ENCODE assay signal across 29 cellular contexts in the genomic region with DNA sequence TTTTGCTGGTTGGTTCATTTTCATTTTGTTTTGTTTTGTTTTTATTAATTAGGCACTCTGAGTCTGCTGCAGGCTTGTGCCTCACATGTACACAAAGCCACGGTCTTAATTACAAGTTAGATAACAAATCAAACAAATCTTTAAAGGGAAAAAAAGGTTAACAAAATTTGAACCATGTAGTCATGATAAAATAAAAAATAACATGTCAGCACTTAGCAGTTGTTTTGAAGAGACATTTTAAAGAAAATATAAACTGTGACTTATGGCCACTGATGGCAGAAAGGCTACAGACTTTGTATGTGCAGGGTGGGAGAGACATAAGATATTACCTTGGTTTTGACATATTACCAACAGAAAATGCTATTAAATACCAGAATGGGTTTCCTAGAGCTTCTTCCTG.
"Had no signal": no experiment of that assay in that cellular context is flagged by ENCODE, and none has a peak within 500 bp of the region (broad histone marks: within the 10 kb centered on the region; RNA-seq: fewer than 3 reads in every experiment).

No MANE protein-coding gene starts in this region.

- H3K4me1 ChIP-seq: SJCRH30 had no signal

- H3K36me3 ChIP-seq: SJCRH30 had no signal

- H3K4me2 ChIP-seq: PC-9 had no signal

- ATAC-seq: Panc1, Right ventricle myocardium inferior, SK-N-SH treated with all-trans-retinoic acid at 6 μM for 48 hours, T-cell had no signal

- H3K27me3 ChIP-seq: SJCRH30 had no signal

- H3K9me3 ChIP-seq: SJCRH30 had no signal

- FAIRE-seq: RCC 7860 had no signal

- H3K27ac ChIP-seq: PC-9, RWPE1, SJCRH30, SK-N-MC had no signal

- H3K4me3 ChIP-seq: PC-9, SJCRH30, SK-N-MC had no signal

- DNase-seq: Karpas-422, MM.1S, MV-4-11, NCI-H1092, NCI-H1417 treated with DMSO at 0.1 percent for 48 hours, NCI-H1436 treated with DMSO at 0.1 percent for 48 hours, NCI-H1694 treated with DMSO at 0.1 percent for 48 hours, NCI-H187 treated with DMSO at 0.1 percent for 48 hours, NCI-H2029, NCI-H2081, NCI-H2171 treated with DMSO at 0.1 percent for 48 hours, NCI-H2227 treated with DMSO at 0.1 percent for 48 hours, NCI-H345, NCI-H446, NCI-H510A treated with DMSO at 0.1 percent for 48 hours, NCI-H524 treated with DMSO at 0.1 percent for 48 hours, NCI-H526 treated with DMSO at 0.1 percent for 48 hours, NCI-H774, PC-9, SHP77, SIG-M5, SJCRH30, T-cell had no signal

- H2AFZ ChIP-seq: PC-9 had no signal
